Comparison of ENCODE assay signal across 25 cellular contexts in the genomic region with DNA sequence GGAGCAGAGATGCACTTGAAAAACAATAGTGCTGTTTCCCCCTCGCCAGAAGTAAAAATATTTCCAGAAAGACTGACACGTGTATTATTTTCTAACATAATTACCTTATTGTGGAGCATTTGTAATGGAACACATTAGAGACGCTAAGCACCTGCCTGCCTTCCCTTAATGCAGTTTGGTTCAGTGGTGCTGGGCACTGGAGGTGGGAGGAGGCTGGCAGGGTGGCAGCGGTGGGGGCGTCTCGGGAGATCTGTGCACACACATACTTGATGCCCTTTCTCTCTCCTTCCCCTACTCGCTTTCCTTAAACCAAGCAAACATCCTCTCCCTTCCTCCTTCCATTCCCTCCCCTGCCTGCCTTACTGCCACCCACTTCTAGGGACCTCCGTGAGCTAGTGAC.
DNase-seq lines count a peak whose midpoint lies in the region; TF ChIP-seq lines count a peak whose summit lies in the region.
"Had no signal": no experiment of that assay in that cellular context is flagged by ENCODE, and none has a peak within 500 bp of the region (broad histone marks: within the 10 kb centered on the region; RNA-seq: fewer than 3 reads in every experiment).

No MANE protein-coding gene starts in this region.

- intact Hi-C loops in colonic mucosa (cut with DNase I) = no loop called here

- H3K79me1 ChIP-seq in neuronal stem cell (ENCODE audit: low read depth, low read length) = no peaks in the 10 kb centered on the region

- H3K36me3 ChIP-seq in neuronal stem cell (replicated peaks in 1 of 2; ENCODE audit: control insufficient read depth in 2 of 2, insufficient read depth in 2 of 2, low read length in 2 of 2) (no peaks in the 10 kb centered on the region), colonic mucosa (no peaks in the 10 kb centered on the region)
- H3K36me3 ChIP-seq: transverse colon, WERI-Rb-1 had no signal

- H4K91ac ChIP-seq in neuronal stem cell (ENCODE audit: low read depth, low read length, poor library complexity) = no peak overlapping the region

- POLR2A ChIA-PET in GM10248 (lab: Yijun Ruan, JAX) = no interaction called here

- no peak overlapping the region for H2AK5ac ChIP-seq in neuronal stem cell (ENCODE audit: low read depth, low read length)

- no peak overlapping the region for H2BK15ac ChIP-seq in neuronal stem cell (ENCODE audit: low read length)

- H3K14ac ChIP-seq in neuronal stem cell (ENCODE audit: low read length) = no peak overlapping the region

- H3K9me3 ChIP-seq in neuronal stem cell (replicated peaks in 1 of 2; ENCODE audit: control insufficient read depth in 2 of 2, insufficient read depth in 1 of 2, low read depth in 1 of 2, low read length in 2 of 2) (no peaks in the 10 kb centered on the region), colonic mucosa (no peaks in the 10 kb centered on the region)
- H3K9me3 ChIP-seq: Caco-2, transverse colon had no signal

- CTCF ChIA-PET in GM10248 (lab: Yijun Ruan, JAX) = no interaction called here

- H3K4me2 ChIP-seq in neuronal stem cell (ENCODE audit: insufficient read depth, low read length, poor library complexity, severe bottlenecking) = no peak overlapping the region

- H3K23ac ChIP-seq in neuronal stem cell (ENCODE audit: low read depth, low read length, poor library complexity) = no peak overlapping the region

- no peak overlapping the region for H2BK120ac ChIP-seq in neuronal stem cell (ENCODE audit: low read depth, low read length)

- no peak overlapping the region for H4K8ac ChIP-seq in neuronal stem cell (ENCODE audit: low read depth, low read length)

- WGBS in neuronal stem cell (ENCODE audit: extremely low coverage in 2 of 2, insufficient read length in 2 of 2, insufficient replicate concordance in 1 of 2), 2 donors = no CpG with 5 or more reads among the region's 8 CpGs

- no peak overlapping the region for H3K4me3 ChIP-seq in neuronal stem cell (ENCODE audit: low read length in 2 of 2)
- no peak overlapping the region for H3K4me3 ChIP-seq in colonic mucosa
- H3K4me3 ChIP-seq: lung, mucosa of descending colon, transverse colon had no signal

- no peak overlapping the region for H2AFZ ChIP-seq in neuronal stem cell (ENCODE audit: low read length)

- H3K27me3 ChIP-seq in neuronal stem cell (ENCODE audit: control insufficient read depth in 3 of 3, insufficient read depth in 3 of 3, low read depth in 1 of 3, low read length in 3 of 3) = no peaks in the 10 kb centered on the region
- H3K27me3 ChIP-seq in colonic mucosa = no peaks in the 10 kb centered on the region

- H3K4me1 ChIP-seq in neuronal stem cell (ENCODE audit: control insufficient read depth in 2 of 2, insufficient read depth in 1 of 2, low read depth in 1 of 2, low read length in 2 of 2) (peaks cover 0 to 10% of the 10 kb centered on the region in 2 donors), colonic mucosa (no peaks in the 10 kb centered on the region)

- H3K27ac ChIP-seq in neuronal stem cell (replicated peaks; ENCODE audit: low read length) (no peak overlapping the region), colonic mucosa (no peak overlapping the region)
- H3K27ac ChIP-seq: C4-2B, transverse colon, WERI-Rb-1 had no signal

- DNase-seq in NCI-H1092 treated with DMSO at 0.1 percent for 48 hours (lab: John Stamatoyannopoulos, UW) (peak; percentile 79), NCI-H2081 treated with DMSO at 0.1 percent for 48 hours (lab: John Stamatoyannopoulos, UW) (peak; percentile 81), NCI-H748 (lab: John Stamatoyannopoulos, UW; ENCODE audit: unreplicated experiment) (peak; percentile 80), neuronal stem cell (ENCODE audit: low spot score) (no peak), colonic mucosa (no peak), GM10248 (ENCODE audit: extremely low spot score) (no peak), NCI-H526 treated with DMSO at 0.1 percent for 48 hours (lab: John Stamatoyannopoulos, UW) (no peak)
- DNase-seq: activated CD4-positive, alpha-beta T cell treated with anti-CD3 and anti-CD28 coated beads, Interleukin-2, amount 10 ng/mL, durations not matched to agents 24 days and 14 days; activated naive CD8-positive, alpha-beta T cell treated with anti-CD3 and anti-CD28 coated beads, Interleukin-2, amount 50 U/mL, for 24 hours; activated T-cell treated with anti-CD3 and anti-CD28 coated beads, Interleukin-2, amount 50 U/mL, for 72 hours; Caco-2; effector memory CD8-positive, alpha-beta T cell; erythroblast; HCEC 1CT; immature natural killer cell; Kasumi-1; left cardiac atrium; mucosa of descending colon; NCI-H1930; NCI-H82; T1000; transverse colon; WERI-Rb-1 had no signal

- peak overlapping the region; percentile 7 for H2BK5ac ChIP-seq in neuronal stem cell (ENCODE audit: low read length)

- no peak overlapping the region for H2BK12ac ChIP-seq in neuronal stem cell (ENCODE audit: low read length)

- no peak overlapping the region for H3K4ac ChIP-seq in neuronal stem cell (ENCODE audit: low read length)

- no peak overlapping the region for H3K18ac ChIP-seq in neuronal stem cell (ENCODE audit: low read length)

- H3K9ac ChIP-seq in neuronal stem cell (ENCODE audit: low read depth, low read length, poor library complexity) (no peak overlapping the region), colonic mucosa (ENCODE audit: low read depth in 2 of 2, low read length in 2 of 2) (no peak overlapping the region)

- TF ChIP-seq CTCF in colonic mucosa (IDR thresholded peaks at IDR 0.05) (no peak), GM10248 (IDR thresholded peaks at IDR 0.05; ENCODE audit: control extremely low read depth, extremely low read depth, low read depth, missing control alignments) (no peak)

Comparison
In these comparisons a context has a peak if more than half of its experiments do, and no peak if none do; other contexts are left out.
1. DNase-seq: peak in NCI-H1092 treated with DMSO at 0.1 percent for 48 hours (single experiment), NCI-H2081 treated with DMSO at 0.1 percent for 48 hours (single experiment) and NCI-H748 (single experiment); none in neuronal stem cell (single experiment), colonic mucosa (single experiment), GM10248 (single experiment) and NCI-H526 treated with DMSO at 0.1 percent for 48 hours (single experiment).